ENCODE assay signal across 1 cellular context in genomic region chr17:81922566-81923301, GRCh38.
TF ChIP-seq lines count a peak whose summit lies in the region.

No MANE protein-coding gene starts in this region.

TF ChIP-seq in H1, 55 proteins besides CTCF, POLR2A, EP300 and RAD21:
- TF ChIP-seq MAFK (IDR thresholded peaks at IDR 0.05; ENCODE audit: low read depth, low read length) (no peak), CHD1 (IDR thresholded peaks at IDR 0.05; ENCODE audit: low read depth, low read length) (no peak), SAP30 (IDR thresholded peaks at IDR 0.05; ENCODE audit: insufficient read depth, insufficient replicate concordance, low read length) (no peak), CEBPB (IDR thresholded peaks at IDR 0.05; ENCODE audit: low read depth, low read length) (no peak), SP1 (IDR thresholded peaks at IDR 0.05; ENCODE audit: low read depth, low read length) (no peak)
